Comparison of ENCODE assay signal across 16 cellular contexts in genomic region chr3:161008086-161008485, GRCh38.
DNase-seq lines count a peak whose midpoint lies in the region; ATAC-seq and TF ChIP-seq lines count a peak whose summit lies in the region.
"Had no signal": no experiment of that assay in that cellular context is flagged by ENCODE, and none has a peak within 500 bp of the region (broad histone marks: within the 10 kb centered on the region; RNA-seq: fewer than 3 reads in every experiment).

No MANE protein-coding gene starts in this region.

- H3K36me3 ChIP-seq in PC-3 (ENCODE audit: low read depth, low read length) (no peaks in the 10 kb centered on the region), osteoblast (ENCODE audit: insufficient read depth, low read length) (no peaks in the 10 kb centered on the region)
- H3K36me3 ChIP-seq: HAP-1 had no signal

- H3K79me2 ChIP-seq in PC-3 (ENCODE audit: low read length) (no peaks in the 10 kb centered on the region), osteoblast (ENCODE audit: insufficient read depth, low read length) (no peaks in the 10 kb centered on the region)

- H3K9me3 Mint-ChIP-seq in glutamatergic neuron (ENCODE audit: unreplicated experiment): peaks cover 2% of the 10 kb centered on the region
- H3K9me3 Mint-ChIP-seq in type B pancreatic cell: no peaks in the 10 kb centered on the region

- H3K9me2 ChIP-seq in PC-3 (replicated peaks; ENCODE audit: low read length): no peaks in the 10 kb centered on the region

- no peaks in the 10 kb centered on the region for H4K20me1 ChIP-seq in PC-3 (ENCODE audit: low read length)
- H4K20me1 ChIP-seq in osteoblast (ENCODE audit: insufficient read depth, low read length): no peaks in the 10 kb centered on the region

- H3K4me3 Mint-ChIP-seq in glutamatergic neuron (ENCODE audit: unreplicated experiment) (no peak overlapping the region), type B pancreatic cell (peak overlapping the region; percentile 36)
- H3K4me3 Mint-ChIP-seq: CD4-positive, alpha-beta memory T cell; HFFc6 had no signal

- POLR2A ChIA-PET in PC-3 (lab: Charles Lee; ENCODE audit: unreplicated experiment): no interaction called here

- CTCF ChIA-PET in PC-3 (lab: Charles Lee): no interaction called here

- H2AFZ ChIP-seq in PC-3 (ENCODE audit: low read length) (no peak overlapping the region), osteoblast (ENCODE audit: low read length) (no peak overlapping the region)

- H3F3A ChIP-seq in PC-3 (ENCODE audit: low read length, unreplicated experiment): no peaks in the 10 kb centered on the region

- DNase-seq in PC-3 (peak; percentile 12), glutamatergic neuron (no peak), type B pancreatic cell (ENCODE audit: extremely low spot score, unreplicated experiment) (no peak), anterior cingulate cortex (lab: John Stamatoyannopoulos, UW) (no peak), osteoblast (ENCODE audit: insufficient read length, low spot score, missing footprints) (no peak)
- DNase-seq: C1 segment of cervical spinal cord; CD4-positive, alpha-beta memory T cell; COR-L47; DMS153; DMS79; EL; GF-D8; GOT3; HFFc6 had no signal

- BruUV-seq in PC-3 (replicated peaks; lab: Mats Ljungman, UMichigan): no TSS peak

- H3K27ac ChIP-seq in PC-3 (ENCODE audit: low read length): no peak overlapping the region
- H3K27ac ChIP-seq in osteoblast (ENCODE audit: low read depth, low read length): no peak overlapping the region

- H3K27me3 ChIP-seq in PC-3 (ENCODE audit: low read length) (no peaks in the 10 kb centered on the region), osteoblast (ENCODE audit: insufficient read depth, low read length) (no peaks in the 10 kb centered on the region)

- H3K9me3 ChIP-seq in PC-3 (ENCODE audit: low read length) (no peaks in the 10 kb centered on the region), osteoblast (ENCODE audit: low read depth, low read length) (no peaks in the 10 kb centered on the region)
- H3K9me3 ChIP-seq: HAP-1 had no signal

- no peak overlapping the region for H3K9ac ChIP-seq in PC-3 (ENCODE audit: low read length)

- no peak overlapping the region for H3K4me3 ChIP-seq in PC-3 (ENCODE audit: low read length)
- no peak overlapping the region for H3K4me3 ChIP-seq in osteoblast (ENCODE audit: insufficient read depth, low read length)
- H3K4me3 ChIP-seq: HAP-1 had no signal

- ATAC-seq in PC-3 (no peak), GM18498 (IDR thresholded peaks at IDR 0.05; ENCODE audit: unreplicated experiment) (no peak)

- intact Hi-C loops in PC-3 (cut with micrococcal nuclease): no loop called here

- H3K36me3 Mint-ChIP-seq in glutamatergic neuron (ENCODE audit: unreplicated experiment): peaks cover 5% of the 10 kb centered on the region
- no peaks in the 10 kb centered on the region for H3K36me3 Mint-ChIP-seq in type B pancreatic cell

- H3K4me1 ChIP-seq in PC-3 (ENCODE audit: insufficient read depth, low read length): no peaks in the 10 kb centered on the region
- no peaks in the 10 kb centered on the region for H3K4me1 ChIP-seq in osteoblast (ENCODE audit: insufficient read depth, low read length)
- H3K4me1 ChIP-seq: HAP-1 had no signal

- H3K4me2 ChIP-seq in PC-3 (ENCODE audit: low read length) (no peak overlapping the region), osteoblast (ENCODE audit: insufficient read depth, low read length) (no peak overlapping the region)

- TF ChIP-seq CTCF in PC-3 (conservative IDR thresholded peaks at IDR 0.05; ENCODE audit: low read depth, low read length): no peak
- no peak for TF ChIP-seq CTCF in glutamatergic neuron (IDR thresholded peaks at IDR 0.05; ENCODE audit: partially characterized antibody, unreplicated experiment)
- TF ChIP-seq CTCF in type B pancreatic cell (conservative IDR thresholded peaks at IDR 0.05): no peak
- TF ChIP-seq CTCF in osteoblast (IDR thresholded peaks at IDR 0.05; ENCODE audit: extremely low read depth, low read depth, low read length): no peak

- H3K27ac Mint-ChIP-seq in glutamatergic neuron (ENCODE audit: unreplicated experiment) (peak overlapping the region; percentile 36), type B pancreatic cell (peak overlapping the region; percentile 92)
- H3K27ac Mint-ChIP-seq: CD4-positive, alpha-beta memory T cell; HFFc6 had no signal

- H3K4me1 Mint-ChIP-seq in glutamatergic neuron (ENCODE audit: low read depth, unreplicated experiment) (peaks cover 9% of the 10 kb centered on the region), type B pancreatic cell (ENCODE audit: unreplicated experiment) (peaks cover 5% of the 10 kb centered on the region)
- H3K4me1 Mint-ChIP-seq: CD4-positive, alpha-beta memory T cell had no signal

- H3K27me3 Mint-ChIP-seq in glutamatergic neuron (ENCODE audit: unreplicated experiment) (no peaks in the 10 kb centered on the region), type B pancreatic cell (no peaks in the 10 kb centered on the region)
- H3K27me3 Mint-ChIP-seq: CD4-positive, alpha-beta memory T cell had no signal
